ENCODE assay signal across 16 cellular contexts in the genomic region with DNA sequence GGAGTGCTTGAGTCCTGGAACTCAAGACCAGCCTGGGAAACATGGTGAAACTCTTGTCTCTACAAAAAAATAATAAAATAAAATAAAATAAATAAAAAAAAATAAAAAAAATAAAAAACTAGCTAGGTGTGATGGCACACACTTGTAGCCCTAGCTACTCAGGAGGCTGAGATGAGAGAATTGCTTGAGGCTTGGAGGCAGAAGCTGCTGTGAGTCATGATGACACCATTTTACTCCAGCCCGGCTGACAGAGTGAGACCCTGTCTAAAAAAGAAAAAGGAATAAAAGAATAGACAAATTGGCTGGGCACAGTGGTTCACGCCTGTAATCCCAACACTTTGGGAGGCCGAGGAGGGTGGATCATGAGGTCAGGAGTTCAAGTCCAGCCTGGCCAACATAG.
A peak's percentile ranks its signal among the peaks of the same experiment; 100 is the strongest.
DNase-seq lines count a peak whose midpoint lies in the region; ATAC-seq and TF ChIP-seq lines count a peak whose summit lies in the region.
"Had no signal": no experiment of that assay in that cellular context is flagged by ENCODE, and none has a peak within 500 bp of the region (broad histone marks: within the 10 kb centered on the region; RNA-seq: fewer than 3 reads in every experiment).

No MANE protein-coding gene starts in this region.

- no peaks in the 10 kb centered on the region for H3K9me3 Mint-ChIP-seq in WTC11
- H3K9me3 Mint-ChIP-seq: CD8-positive, alpha-beta T cell had no signal

- POLR2A ChIA-PET in WTC11 (lab: Charles Lee): no interaction called here

- H3K4me1 ChIP-seq in foreskin keratinocyte: no peaks in the 10 kb centered on the region
- H3K4me1 ChIP-seq: BLaER1, Caco-2, HAP-1 had no signal

- CTCF ChIA-PET in WTC11 (lab: Charles Lee): no interaction called here

- H3K4me3 Mint-ChIP-seq in WTC11 (no peak overlapping the region), T-helper 17 cell (no peak overlapping the region)
- H3K4me3 Mint-ChIP-seq: B cell; CD4-positive, CD25-positive, alpha-beta regulatory T cell; CD8-positive, alpha-beta T cell; HFFc6 had no signal

- ATAC-seq in WTC11 (no peak), foreskin keratinocyte (peak; percentile 74), T-helper 17 cell (no peak)
- ATAC-seq: CD8-positive, alpha-beta T cell had no signal

- H3K36me3 Mint-ChIP-seq in WTC11: no peaks in the 10 kb centered on the region
- no peaks in the 10 kb centered on the region for H3K36me3 Mint-ChIP-seq in T-helper 17 cell (ENCODE audit: low read depth)
- H3K36me3 Mint-ChIP-seq: CD4-positive, CD25-positive, alpha-beta regulatory T cell; CD8-positive, alpha-beta T cell had no signal

- H3K27ac Mint-ChIP-seq in WTC11: no peak overlapping the region
- no peak overlapping the region for H3K27ac Mint-ChIP-seq in T-helper 17 cell
- H3K27ac Mint-ChIP-seq: B cell; CD4-positive, CD25-positive, alpha-beta regulatory T cell; CD8-positive, alpha-beta T cell; HFFc6 had no signal

- H3K4me1 Mint-ChIP-seq in WTC11 (no peaks in the 10 kb centered on the region), T-helper 17 cell (no peaks in the 10 kb centered on the region)
- H3K4me1 Mint-ChIP-seq: B cell; CD4-positive, CD25-positive, alpha-beta regulatory T cell had no signal

- TF ChIP-seq CTCF in WTC11 (IDR thresholded peaks at IDR 0.05): no peak
- no peak for TF ChIP-seq CTCF in foreskin keratinocyte (conservative IDR thresholded peaks at IDR 0.05)

- H3K27me3 ChIP-seq in foreskin keratinocyte: no peaks in the 10 kb centered on the region
- H3K27me3 ChIP-seq: BLaER1 had no signal

- H3K27me3 Mint-ChIP-seq in WTC11 (ENCODE audit: low read depth) (no peaks in the 10 kb centered on the region), T-helper 17 cell (no peaks in the 10 kb centered on the region)
- H3K27me3 Mint-ChIP-seq: B cell; CD4-positive, CD25-positive, alpha-beta regulatory T cell had no signal

- H3K27ac ChIP-seq in foreskin keratinocyte: no peak overlapping the region
- H3K27ac ChIP-seq: BLaER1, C4-2B had no signal

- H3K9me3 ChIP-seq in T-helper 17 cell (ENCODE audit: control insufficient read depth, low read length, poor library complexity, severe bottlenecking): no peaks in the 10 kb centered on the region
- H3K9me3 ChIP-seq: BLaER1, Caco-2, HAP-1 had no signal

- peak; percentile 29 for DNase-seq in HT1080 (ENCODE audit: low read depth)
- no peak for DNase-seq in WTC11 (ENCODE audit: low spot score)
- DNase-seq in foreskin keratinocyte: peak in 1 of 2 donors; percentile 26
- no peak for DNase-seq in T-helper 17 cell
- DNase-seq in DMS79 treated with DMSO at 0.1 percent for 48 hours (lab: John Stamatoyannopoulos, UW): no peak
- DNase-seq in NCI-H345 (lab: John Stamatoyannopoulos, UW): no peak
- DNase-seq: Caco-2; CD4-positive, CD25-positive, alpha-beta regulatory T cell; CD8-positive, alpha-beta T cell; DMS153; GOT3; HFFc6 had no signal

TF ChIP-seq in WTC11, 78 proteins besides CTCF, POLR2A, EP300 and RAD21:
- 0 out of 2 replicates have a peak, but pooled peaks have one; percentile 34 for TF ChIP-seq HMGA2 (CRISPR knock-in tag; IDR thresholded peaks at IDR 0.05)
- TF ChIP-seq, protein P1, sequence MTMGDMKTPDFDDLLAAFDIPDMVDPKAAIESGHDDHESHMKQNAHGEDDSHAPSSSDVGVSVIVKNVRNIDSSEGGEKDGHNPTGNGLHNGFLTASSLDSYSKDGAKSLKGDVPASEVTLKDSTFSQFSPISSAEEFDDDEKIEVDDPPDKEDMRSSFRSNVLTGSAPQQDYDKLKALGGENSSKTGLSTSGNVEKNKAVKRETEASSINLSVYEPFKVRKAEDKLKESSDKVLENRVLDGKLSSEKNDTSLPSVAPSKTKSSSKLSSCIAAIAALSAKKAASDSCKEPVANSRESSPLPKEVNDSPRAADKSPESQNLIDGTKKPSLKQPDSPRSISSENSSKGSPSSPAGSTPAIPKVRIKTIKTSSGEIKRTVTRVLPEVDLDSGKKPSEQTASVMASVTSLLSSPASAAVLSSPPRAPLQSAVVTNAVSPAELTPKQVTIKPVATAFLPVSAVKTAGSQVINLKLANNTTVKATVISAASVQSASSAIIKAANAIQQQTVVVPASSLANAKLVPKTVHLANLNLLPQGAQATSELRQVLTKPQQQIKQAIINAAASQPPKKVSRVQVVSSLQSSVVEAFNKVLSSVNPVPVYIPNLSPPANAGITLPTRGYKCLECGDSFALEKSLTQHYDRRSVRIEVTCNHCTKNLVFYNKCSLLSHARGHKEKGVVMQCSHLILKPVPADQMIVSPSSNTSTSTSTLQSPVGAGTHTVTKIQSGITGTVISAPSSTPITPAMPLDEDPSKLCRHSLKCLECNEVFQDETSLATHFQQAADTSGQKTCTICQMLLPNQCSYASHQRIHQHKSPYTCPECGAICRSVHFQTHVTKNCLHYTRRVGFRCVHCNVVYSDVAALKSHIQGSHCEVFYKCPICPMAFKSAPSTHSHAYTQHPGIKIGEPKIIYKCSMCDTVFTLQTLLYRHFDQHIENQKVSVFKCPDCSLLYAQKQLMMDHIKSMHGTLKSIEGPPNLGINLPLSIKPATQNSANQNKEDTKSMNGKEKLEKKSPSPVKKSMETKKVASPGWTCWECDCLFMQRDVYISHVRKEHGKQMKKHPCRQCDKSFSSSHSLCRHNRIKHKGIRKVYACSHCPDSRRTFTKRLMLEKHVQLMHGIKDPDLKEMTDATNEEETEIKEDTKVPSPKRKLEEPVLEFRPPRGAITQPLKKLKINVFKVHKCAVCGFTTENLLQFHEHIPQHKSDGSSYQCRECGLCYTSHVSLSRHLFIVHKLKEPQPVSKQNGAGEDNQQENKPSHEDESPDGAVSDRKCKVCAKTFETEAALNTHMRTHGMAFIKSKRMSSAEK (CRISPR knock-in tag; IDR thresholded peaks at IDR 0.05; ENCODE audit: borderline replicate concordance): no peak
